In genomic region chr6:408599-409102, GRCh38 we compare ENCODE assay signal across 8 cellular contexts. TPM values are rescaled to one million over a fixed set of nuclear protein-coding genes. Genes with fewer than 3 reads are reported as not detected.
A peak's percentile ranks its signal among the peaks of the same experiment; 100 is the strongest.
DNase-seq lines count a peak whose midpoint lies in the region; ATAC-seq and TF ChIP-seq lines count a peak whose summit lies in the region.

No MANE protein-coding gene starts in this region.

- no peaks in the 10 kb centered on the region for H3K4me1 ChIP-seq in right cardiac atrium (ENCODE audit: control insufficient read depth, insufficient read depth, low read length)
- no peaks in the 10 kb centered on the region for H3K4me1 ChIP-seq in thoracic aorta (ENCODE audit: control insufficient read depth in 1 of 2, low read depth in 2 of 2)

- no peaks in the 10 kb centered on the region for H3K36me3 ChIP-seq in thoracic aorta

- peak overlapping the region; percentile 36 for H3K27ac Mint-ChIP-seq in activated CD4-positive, alpha-beta memory T cell treated with anti-CD3 and anti-CD28 coated beads, Interleukin-2, amount 10 ng/mL, durations not matched to agents 7 days and 5 days

- H3K27ac ChIP-seq in right cardiac atrium (ENCODE audit: low read length) (no peak overlapping the region), thoracic aorta (no peak overlapping the region)

- no peak overlapping the region for H3K4me3 ChIP-seq in right cardiac atrium (ENCODE audit: low read length)
- H3K4me3 ChIP-seq in thoracic aorta = peak overlapping the region; percentile 16

- H3K4me3 Mint-ChIP-seq in activated CD4-positive, alpha-beta memory T cell treated with anti-CD3 and anti-CD28 coated beads, Interleukin-2, amount 10 ng/mL, durations not matched to agents 7 days and 5 days = no peak overlapping the region

- intact Hi-C loops in right cardiac atrium (cut with DNase I) = no loop called here

- H3K9me3 Mint-ChIP-seq in activated CD4-positive, alpha-beta memory T cell treated with anti-CD3 and anti-CD28 coated beads, Interleukin-2, amount 10 ng/mL, durations not matched to agents 7 days and 5 days = no peaks in the 10 kb centered on the region

- no peaks in the 10 kb centered on the region for H3K9me3 ChIP-seq in right cardiac atrium (ENCODE audit: control insufficient read depth, low read length)
- no peaks in the 10 kb centered on the region for H3K9me3 ChIP-seq in thoracic aorta

- DNase-seq in Daoy (ENCODE audit: low read depth) (peak; percentile 81), HuH-7.5 (ENCODE audit: low spot score) (peak; percentile 47), right cardiac atrium (peak; percentile 70 to 81 (median 81)), thoracic aorta (ENCODE audit: low spot score) (no peak), COLO829 (ENCODE audit: low spot score) (no peak)
- no peak for DNase-seq in activated CD4-positive, alpha-beta memory T cell treated with anti-CD3 and anti-CD28 coated beads, Interleukin-2, amount 10 ng/mL, durations not matched to agents 7 days and 5 days

- TF ChIP-seq CTCF in thoracic aorta (IDR thresholded peaks at IDR 0.05) = no peak

- CTCF ChIA-PET in activated CD4-positive, alpha-beta memory T cell treated with anti-CD3 and anti-CD28 coated beads, Interleukin-2, amount 10 ng/mL, durations not matched to agents 7 days and 5 days (lab: Charles Lee) = interaction anchor here (0.8 to 1.5 kb wide), 3 partner anchors 14 to 18 kb away, joined by 3 to 4 read pairs (median 4); no protein-coding TSS in a partner anchor

- no peaks in the 10 kb centered on the region for H3K27me3 Mint-ChIP-seq in activated CD4-positive, alpha-beta memory T cell treated with anti-CD3 and anti-CD28 coated beads, Interleukin-2, amount 10 ng/mL, durations not matched to agents 7 days and 5 days

- H3K36me3 Mint-ChIP-seq in activated CD4-positive, alpha-beta memory T cell treated with anti-CD3 and anti-CD28 coated beads, Interleukin-2, amount 10 ng/mL, durations not matched to agents 7 days and 5 days (ENCODE audit: low read depth) = peaks cover 99% of the 10 kb centered on the region

- POLR2A ChIA-PET in activated CD4-positive, alpha-beta memory T cell treated with anti-CD3 and anti-CD28 coated beads, Interleukin-2, amount 10 ng/mL, durations not matched to agents 7 days and 5 days (lab: Charles Lee) = interaction anchor here (1.0 to 15.6 kb wide), 6 partner anchors 9 to 217 kb away, joined by 3 to 328 read pairs (median 4); partner anchors contain the start of gene IRF4

- no peaks in the 10 kb centered on the region for H3K27me3 ChIP-seq in right cardiac atrium (ENCODE audit: control insufficient read depth, insufficient read depth)
- H3K27me3 ChIP-seq in thoracic aorta (replicated peaks; ENCODE audit: insufficient read depth) = no peaks in the 10 kb centered on the region

- H3K4me1 Mint-ChIP-seq in activated CD4-positive, alpha-beta memory T cell treated with anti-CD3 and anti-CD28 coated beads, Interleukin-2, amount 10 ng/mL, durations not matched to agents 7 days and 5 days = peaks cover 66% of the 10 kb centered on the region

- ATAC-seq in right cardiac atrium = peak; percentile 95 to 96
- ATAC-seq in thoracic aorta (ENCODE audit: insufficient number of reproducible peaks, low FRiP score, low read depth) = no peak
- ATAC-seq in GM18868 (IDR thresholded peaks at IDR 0.05; ENCODE audit: unreplicated experiment) = no peak
- no peak for ATAC-seq in HG03097 (IDR thresholded peaks at IDR 0.05; ENCODE audit: low FRiP score, unreplicated experiment)

- WGBS in right cardiac atrium = 27% methylated on average over 9 of the region's 9 CpGs

RNA-seq across cellular contexts. Expression of gene IRF4, which starts 17.1 kb away (rescaled TPM):
- total RNA-seq in Daoy (2014; rRNA removed; shearing (Covaris generic)) = 0.23 TPM in 1 of 2 replicates, not detected in the other
- total RNA-seq in activated CD4-positive, alpha-beta memory T cell treated with anti-CD3 and anti-CD28 coated beads, Interleukin-2, amount 10 ng/mL, durations not matched to agents 7 days and 5 days = 100 to 1,000 TPM; 171 to 178 TPM
- 1 to 10 TPM in 1 of 4 donors, under 1 TPM in 3; 0.46 to 1.4 (median 0.67) TPM for total RNA-seq in right cardiac atrium
- 0.41 TPM for polyA plus RNA-seq in right cardiac atrium
- total RNA-seq in thoracic aorta = 1 to 10 TPM; 1.1 to 1.8 TPM

Comparison
In these comparisons a context has a peak if more than half of its experiments do, and no peak if none do; other contexts are left out.
1. DNase-seq: peak in Daoy (single experiment), HuH-7.5 (single experiment) and right cardiac atrium (3 of 3); none in activated CD4-positive, alpha-beta memory T cell treated with anti-CD3 and anti-CD28 coated beads, Interleukin-2, amount 10 ng/mL, durations not matched to agents 7 days and 5 days (single experiment), thoracic aorta (single experiment) and COLO829 (single experiment).
2. ATAC-seq: peak in right cardiac atrium (2 of 2); none in thoracic aorta (single experiment), GM18868 (single experiment) and HG03097 (single experiment).
3. RNA of gene IRF4, which starts 17.1 kb away (total RNA-seq): 171 to 178 TPM in activated CD4-positive, alpha-beta memory T cell treated with anti-CD3 and anti-CD28 coated beads, Interleukin-2, amount 10 ng/mL, durations not matched to agents 7 days and 5 days; 1.1 to 1.8 TPM in thoracic aorta, 0.46 to 1.4 TPM in right cardiac atrium and 0.23 TPM in Daoy; every median in the first group is over 10 times any median in the second.